In the genomic region with DNA sequence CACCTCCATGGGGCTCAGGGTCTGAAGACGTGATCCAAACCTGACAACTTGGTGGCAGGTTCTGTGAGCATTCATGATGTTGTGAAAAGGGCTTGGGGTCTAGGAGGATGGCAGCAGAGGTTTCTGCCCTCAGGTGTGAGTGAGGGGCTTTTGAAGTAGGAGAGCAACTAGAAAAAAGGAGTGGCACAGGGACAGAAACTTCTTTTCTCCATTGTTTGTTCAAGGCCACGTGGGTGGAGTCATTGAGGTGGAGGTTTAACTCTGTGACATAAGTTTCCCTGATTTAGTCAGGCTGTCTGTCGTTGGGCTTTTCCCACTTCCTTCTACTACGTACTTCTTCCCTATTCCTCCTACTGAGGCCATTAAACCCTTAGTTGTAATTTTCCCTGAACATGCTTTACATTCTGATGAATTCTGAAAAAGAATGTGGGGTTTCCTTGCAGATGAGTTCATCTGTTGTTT, we compare ENCODE assay signal across 8 cellular contexts. TPM values are rescaled to one million over a fixed set of nuclear protein-coding genes. Genes with fewer than 3 reads are reported as not detected.
A peak's percentile ranks its signal among the peaks of the same experiment; 100 is the strongest.
DNase-seq lines count a peak whose midpoint lies in the region; ATAC-seq and TF ChIP-seq lines count a peak whose summit lies in the region.

No MANE protein-coding gene starts in this region.

- H3K4me2 ChIP-seq in osteoblast (ENCODE audit: insufficient read depth, low read length), result peak overlapping the region; percentile 59

- TF ChIP-seq CTCF in osteoblast (IDR thresholded peaks at IDR 0.05; ENCODE audit: extremely low read depth, low read depth, low read length), result no peak
- TF ChIP-seq CTCF in omental fat pad (IDR thresholded peaks at IDR 0.05), result no peak

- DNase-seq in activated CD4-positive, alpha-beta T cell treated with anti-CD3 and anti-CD28 coated beads for 4 hours, result peak; percentile 56 to 60
- no peak for DNase-seq in activated CD4-positive, alpha-beta T cell treated with anti-CD3 and anti-CD28 coated beads for 1 hour
- DNase-seq in osteoblast (ENCODE audit: insufficient read length, low spot score, missing footprints) (no peak), NCI-H524 (lab: John Stamatoyannopoulos, UW) (no peak), omental fat pad (ENCODE audit: low spot score) (no peak)

- H3K36me3 ChIP-seq in duodenal mucosa (ENCODE audit: control insufficient read depth in 1 of 2, insufficient read depth in 2 of 2, low read length in 2 of 2) (peaks cover 0 to 16% of the 10 kb centered on the region in 2 donors), osteoblast (ENCODE audit: insufficient read depth, low read length) (peaks cover 7% of the 10 kb centered on the region)

- H3K4me3 ChIP-seq in duodenal mucosa (ENCODE audit: low read depth in 1 of 2, low read length in 2 of 2) (peak overlapping the region; percentile 37 to 52), osteoblast (ENCODE audit: insufficient read depth, low read length) (peak overlapping the region; percentile 12)

- H3K79me2 ChIP-seq in osteoblast (ENCODE audit: insufficient read depth, low read length), result peaks cover 70% of the 10 kb centered on the region

- H3K9me3 ChIP-seq in duodenal mucosa (ENCODE audit: control insufficient read depth in 1 of 2, low read length in 2 of 2), result no peaks in the 10 kb centered on the region
- H3K9me3 ChIP-seq in osteoblast (ENCODE audit: low read depth, low read length), result no peaks in the 10 kb centered on the region

- H3K27ac ChIP-seq in duodenal mucosa (ENCODE audit: low read depth, low read length), result peak overlapping the region; percentile 87
- peak overlapping the region; percentile 96 for H3K27ac ChIP-seq in osteoblast (ENCODE audit: low read depth, low read length)

- ATAC-seq in SK-N-SH treated with all-trans-retinoic acid at 6 μM for 48 hours, result peak; percentile 7; the same call in 2 of the 3 replicates
- no peak for ATAC-seq in omental fat pad (ENCODE audit: low FRiP score)
- no peak for ATAC-seq in GM21367 (IDR thresholded peaks at IDR 0.05; ENCODE audit: unreplicated experiment)

- H4K20me1 ChIP-seq in osteoblast (ENCODE audit: insufficient read depth, low read length), result no peaks in the 10 kb centered on the region

- H2AFZ ChIP-seq in osteoblast (ENCODE audit: low read length), result no peak overlapping the region

- H3K4me1 ChIP-seq in duodenal mucosa (ENCODE audit: control insufficient read depth in 1 of 2, insufficient read depth in 2 of 2, low read length in 2 of 2) (peaks cover 53 to 68% of the 10 kb centered on the region in 2 donors), osteoblast (ENCODE audit: insufficient read depth, low read length) (peaks cover 66% of the 10 kb centered on the region)

- peak overlapping the region; percentile 43 to 65 for H3K9ac ChIP-seq in duodenal mucosa (ENCODE audit: low read depth in 1 of 2, low read length in 2 of 2)

- H3K27me3 ChIP-seq in duodenal mucosa (ENCODE audit: control insufficient read depth in 1 of 2, insufficient read depth in 2 of 2, low read length in 2 of 2) (no peaks in the 10 kb centered on the region), osteoblast (ENCODE audit: insufficient read depth, low read length) (no peaks in the 10 kb centered on the region)

TF ChIP-seq in SK-N-SH treated with all-trans-retinoic acid at 6 μM for 48 hours, 23 proteins besides CTCF, POLR2A, EP300 and RAD21:
- TF ChIP-seq GLIS3 (CRISPR knock-in tag; IDR thresholded peaks at IDR 0.05) (no peak), TOX (CRISPR knock-in tag; IDR thresholded peaks at IDR 0.05; ENCODE audit: borderline replicate concordance) (no peak), CSDC2 (CRISPR knock-in tag; IDR thresholded peaks at IDR 0.05) (0 out of 2 replicates have a peak, but pooled peaks have one; percentile 72), ZFP30 (CRISPR knock-in tag; IDR thresholded peaks at IDR 0.05) (no peak)

RNA-seq across cellular contexts. Expression of gene CFLAR, which starts 13.1 kb away (rescaled TPM):
- total RNA-seq in osteoblast (78.9 and 80.2 TPM in 2 replicates), omental fat pad (100 to 1,000 TPM; 204 to 455 (median 293) TPM)

RNA-seq across cellular contexts. Expression of gene CASP10, which starts 53.9 kb away (rescaled TPM):
- total RNA-seq in osteoblast (3.3 and 4.4 TPM in 2 replicates), omental fat pad (10 to 100 TPM; 13.5 to 47.0 (median 15.3) TPM)

RNA-seq across cellular contexts. Expression of gene NDUFB3, which starts 57.3 kb away (rescaled TPM):
- total RNA-seq in osteoblast, result 25.7 and 29.2 TPM in 2 replicates
- total RNA-seq in omental fat pad, result 10 to 100 TPM; 32.4 to 47.9 (median 45.9) TPM

RNA-seq across cellular contexts. Expression of gene HYCC2, which starts 57.6 kb away (rescaled TPM):
- 11.6 and 12.1 TPM in 2 replicates for total RNA-seq in osteoblast
- total RNA-seq in omental fat pad, result 10 to 100 TPM; 17.1 to 36.9 (median 23.1) TPM

Comparison
In these comparisons a context has a peak if more than half of its experiments do, and no peak if none do; other contexts are left out.
1. DNase-seq: peak in activated CD4-positive, alpha-beta T cell treated with anti-CD3 and anti-CD28 coated beads for 4 hours (2 of 2); none in activated CD4-positive, alpha-beta T cell treated with anti-CD3 and anti-CD28 coated beads for 1 hour (single experiment), osteoblast (single experiment), NCI-H524 (0 of 2) and omental fat pad (single experiment).